8 cellular contexts compared by ENCODE assay signal in the genomic region with DNA sequence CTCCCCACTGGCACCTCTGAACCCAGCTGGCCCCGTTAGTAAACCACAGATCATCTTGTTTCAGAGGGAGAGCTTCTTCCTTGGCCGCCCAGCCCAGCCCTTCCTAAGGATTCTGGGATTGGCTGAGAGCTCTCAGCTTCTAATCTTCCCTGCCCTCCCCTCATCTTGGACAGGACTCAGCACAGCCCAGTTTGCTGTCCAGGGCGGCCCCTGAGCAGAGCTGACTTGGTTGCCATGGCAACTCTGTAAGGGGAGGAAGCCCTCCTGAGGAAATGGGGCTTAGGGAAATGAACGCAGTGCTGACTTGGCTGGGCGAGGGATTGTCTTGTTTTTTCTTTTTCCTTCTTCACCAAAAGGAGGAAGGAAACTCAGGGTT. TPM values are rescaled to one million over a fixed set of nuclear protein-coding genes. Genes with fewer than 3 reads are reported as not detected.
DNase-seq lines count a peak whose midpoint lies in the region; ATAC-seq lines count a peak whose summit lies in the region.

No MANE protein-coding gene starts in this region.

- peak overlapping the region; percentile 74 for H3K27ac Mint-ChIP-seq in dendritic cell treated with granulocyte-macrophage colony-stimulating factor and Interleukin-4, amounts not matched to agents 40 ng/mL and 50 ng/mL, for 4 days
- H3K27ac Mint-ChIP-seq in activated naive CD4-positive, alpha-beta T cell treated with anti-CD3 and anti-CD28 coated beads, Interleukin-2, amount 10 ng/mL, durations not matched to agents 7 days and 5 days = no peak overlapping the region

- CTCF ChIA-PET in activated naive CD4-positive, alpha-beta T cell treated with anti-CD3 and anti-CD28 coated beads, Interleukin-2, amount 10 ng/mL, durations not matched to agents 7 days and 5 days (lab: Charles Lee) = interaction anchor here (1.1 to 2.7 kb wide), 5 partner anchors 16 to 80 kb away, joined by 3 to 18 read pairs (median 4); no protein-coding TSS in a partner anchor

- H3K27me3 Mint-ChIP-seq in dendritic cell treated with granulocyte-macrophage colony-stimulating factor and Interleukin-4, amounts not matched to agents 40 ng/mL and 50 ng/mL, for 4 days = no peaks in the 10 kb centered on the region
- H3K27me3 Mint-ChIP-seq in activated naive CD4-positive, alpha-beta T cell treated with anti-CD3 and anti-CD28 coated beads, Interleukin-2, amount 10 ng/mL, durations not matched to agents 7 days and 5 days = peaks cover 36% of the 10 kb centered on the region

- no peaks in the 10 kb centered on the region for H4K20me1 ChIP-seq in BLaER1

- peaks cover 94% of the 10 kb centered on the region for H3K36me3 Mint-ChIP-seq in dendritic cell treated with granulocyte-macrophage colony-stimulating factor and Interleukin-4, amounts not matched to agents 40 ng/mL and 50 ng/mL, for 4 days (ENCODE audit: low read depth)
- H3K36me3 Mint-ChIP-seq in activated naive CD4-positive, alpha-beta T cell treated with anti-CD3 and anti-CD28 coated beads, Interleukin-2, amount 10 ng/mL, durations not matched to agents 7 days and 5 days = no peaks in the 10 kb centered on the region

- peak overlapping the region; percentile 51; the same call in 1 of the 2 replicates for H3K27ac ChIP-seq in BLaER1

- H3K4me1 Mint-ChIP-seq in dendritic cell treated with granulocyte-macrophage colony-stimulating factor and Interleukin-4, amounts not matched to agents 40 ng/mL and 50 ng/mL, for 4 days (ENCODE audit: low read depth) = peaks cover 87% of the 10 kb centered on the region
- H3K4me1 Mint-ChIP-seq in activated naive CD4-positive, alpha-beta T cell treated with anti-CD3 and anti-CD28 coated beads, Interleukin-2, amount 10 ng/mL, durations not matched to agents 7 days and 5 days = peaks cover 42% of the 10 kb centered on the region

- no peaks in the 10 kb centered on the region for H3K27me3 ChIP-seq in BLaER1

- peaks cover 60% of the 10 kb centered on the region for H3K4me1 ChIP-seq in BLaER1

- H3K4me2 ChIP-seq in BLaER1 = peak overlapping the region; percentile 87

- DNase-seq in M059J (ENCODE audit: low read depth) = peak; percentile 14
- DNase-seq in myocyte (ENCODE audit: low read depth) = peak; percentile 52
- DNase-seq in activated naive CD4-positive, alpha-beta T cell treated with anti-CD3 and anti-CD28 coated beads, Interleukin-2, amount 10 ng/mL, durations not matched to agents 7 days and 5 days = no peak
- DNase-seq in NCI-H526 treated with DMSO at 0.1 percent for 48 hours (lab: John Stamatoyannopoulos, UW) = no peak

- no peaks in the 10 kb centered on the region for H3K9me3 Mint-ChIP-seq in dendritic cell treated with granulocyte-macrophage colony-stimulating factor and Interleukin-4, amounts not matched to agents 40 ng/mL and 50 ng/mL, for 4 days
- no peaks in the 10 kb centered on the region for H3K9me3 Mint-ChIP-seq in activated naive CD4-positive, alpha-beta T cell treated with anti-CD3 and anti-CD28 coated beads, Interleukin-2, amount 10 ng/mL, durations not matched to agents 7 days and 5 days

- intact Hi-C loops in dendritic cell treated with granulocyte-macrophage colony-stimulating factor and Interleukin-4, amounts not matched to agents 40 ng/mL and 50 ng/mL, for 4 days (cut with micrococcal nuclease) = loop anchor here (5.0 kb wide), 2 partner anchors 40 to 80 kb away; partner anchors contain the start of gene APOL2

- ATAC-seq in HG03280 (IDR thresholded peaks at IDR 0.05; ENCODE audit: unreplicated experiment) (no peak), HG03571 (IDR thresholded peaks at IDR 0.05; ENCODE audit: unreplicated experiment) (no peak)

- no peak overlapping the region for H3K4me3 ChIP-seq in BLaER1

- H3K4me3 Mint-ChIP-seq in dendritic cell treated with granulocyte-macrophage colony-stimulating factor and Interleukin-4, amounts not matched to agents 40 ng/mL and 50 ng/mL, for 4 days = peak overlapping the region; percentile 66
- no peak overlapping the region for H3K4me3 Mint-ChIP-seq in activated naive CD4-positive, alpha-beta T cell treated with anti-CD3 and anti-CD28 coated beads, Interleukin-2, amount 10 ng/mL, durations not matched to agents 7 days and 5 days

- H3K36me3 ChIP-seq in BLaER1 = no peaks in the 10 kb centered on the region

- no peak overlapping the region for H3K9ac ChIP-seq in BLaER1

- H3K9me3 ChIP-seq in BLaER1 = no peaks in the 10 kb centered on the region

RNA-seq across cellular contexts. Expression of gene APOL4, which starts 4.6 kb away (rescaled TPM):
- 0.10 TPM in 1 of 2 replicates, not detected in the other for total RNA-seq in M059J (2014; rRNA removed; shearing (Covaris generic))
- total RNA-seq in myocyte = 5.1 and 9.2 TPM in 2 replicates
- polyA plus RNA-seq in myocyte (2012) = 11.2 TPM

RNA-seq across cellular contexts. Expression of gene APOL3, which starts 36.5 kb away (rescaled TPM):
- total RNA-seq in M059J (2014; rRNA removed; shearing (Covaris generic)) = 11.7 and 12.4 TPM in 2 replicates
- 1.4 and 1.7 TPM in 2 replicates for total RNA-seq in myocyte
- polyA plus RNA-seq in myocyte (2012) = 2.4 TPM

RNA-seq across cellular contexts. Expression of gene APOL2, which starts 42.3 kb away (rescaled TPM):
- total RNA-seq in M059J (2014; rRNA removed; shearing (Covaris generic)) = 45.6 and 64.3 TPM in 2 replicates
- 31.6 and 33.2 TPM in 2 replicates for total RNA-seq in myocyte
- polyA plus RNA-seq in myocyte (2012) = 90.7 TPM

RNA-seq across cellular contexts. Expression of gene APOL1, which starts 55.9 kb away (rescaled TPM):
- total RNA-seq in M059J (2014; rRNA removed; shearing (Covaris generic)) = 24.0 and 31.5 TPM in 2 replicates
- total RNA-seq in myocyte = 0.86 and 1.0 TPM in 2 replicates
- 17.1 TPM for polyA plus RNA-seq in myocyte (2012)

Comparison
In these comparisons a context has a peak if more than half of its experiments do, and no peak if none do; other contexts are left out.
1. DNase-seq: peak in M059J (single experiment) and myocyte (single experiment); none in activated naive CD4-positive, alpha-beta T cell treated with anti-CD3 and anti-CD28 coated beads, Interleukin-2, amount 10 ng/mL, durations not matched to agents 7 days and 5 days (single experiment) and NCI-H526 treated with DMSO at 0.1 percent for 48 hours (single experiment).